13 cellular contexts compared by ENCODE assay signal in the genomic region with DNA sequence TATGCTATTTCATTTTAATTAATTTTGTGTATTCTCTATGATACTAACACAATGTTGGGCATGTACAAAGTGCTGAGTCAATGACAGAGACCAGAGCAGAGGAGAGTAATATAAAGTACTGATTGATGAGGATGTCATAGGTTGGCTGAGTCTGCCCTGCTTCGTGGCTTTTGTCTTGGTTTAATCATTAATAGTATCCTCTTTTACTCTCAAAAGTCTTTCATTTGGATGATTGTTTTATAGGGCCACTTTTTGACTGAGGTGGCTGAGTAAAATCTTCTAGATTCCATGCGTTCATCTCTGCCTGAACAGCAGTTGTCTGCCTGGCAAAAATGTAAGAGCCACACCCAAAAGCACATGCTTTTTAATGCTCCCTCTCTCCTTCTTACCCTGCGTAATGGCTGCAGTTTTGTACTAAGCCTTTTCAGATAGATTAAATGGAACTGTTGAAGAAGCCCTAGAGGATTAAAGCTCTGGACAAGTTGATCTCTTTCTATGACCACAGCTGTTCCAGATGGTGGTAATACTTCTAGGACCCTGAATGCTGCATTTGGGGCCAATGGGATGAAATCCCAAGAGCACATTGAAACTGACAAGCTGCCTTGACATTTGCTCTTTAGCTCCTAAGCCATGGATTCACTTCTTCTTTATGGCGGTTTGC. TPM values are rescaled to one million over a fixed set of nuclear protein-coding genes. Genes with fewer than 3 reads are reported as not detected.
DNase-seq lines count a peak whose midpoint lies in the region; ATAC-seq, FAIRE-seq and TF ChIP-seq lines count a peak whose summit lies in the region.
"Had no signal": no experiment of that assay in that cellular context is flagged by ENCODE, and none has a peak within 500 bp of the region (broad histone marks: within the 10 kb centered on the region; RNA-seq: fewer than 3 reads in every experiment).

No MANE protein-coding gene starts in this region.

- H3K9ac ChIP-seq in PC-3 (ENCODE audit: low read length): no peak overlapping the region
- H3K9ac ChIP-seq in neural progenitor cell: no peak overlapping the region

- H3K4me1 ChIP-seq in PC-3 (ENCODE audit: insufficient read depth, low read length) (peaks cover 15% of the 10 kb centered on the region), neural progenitor cell (peaks cover 26% of the 10 kb centered on the region), left lung (no peaks in the 10 kb centered on the region)

- no peaks in the 10 kb centered on the region for H3K27me3 Mint-ChIP-seq in neural progenitor cell (ENCODE audit: insufficient read depth, low read depth)
- H3K27me3 Mint-ChIP-seq: activated CD4-positive, alpha-beta T cell treated with anti-CD3 and anti-CD28 coated beads for 36 hours had no signal

- no peaks in the 10 kb centered on the region for H3K79me2 ChIP-seq in PC-3 (ENCODE audit: low read length)
- H3K79me2 ChIP-seq in neural progenitor cell (ENCODE audit: low read depth): peaks cover 88% of the 10 kb centered on the region

- no peaks in the 10 kb centered on the region for H3K36me3 ChIP-seq in PC-3 (ENCODE audit: low read depth, low read length)
- H3K36me3 ChIP-seq in neural progenitor cell: peaks cover 9% of the 10 kb centered on the region
- no peaks in the 10 kb centered on the region for H3K36me3 ChIP-seq in left lung
- H3K36me3 ChIP-seq: neutrophil had no signal

- H3K4me1 Mint-ChIP-seq in neural progenitor cell: peaks cover 10% of the 10 kb centered on the region

- H3K27me3 ChIP-seq in PC-3 (ENCODE audit: low read length) (no peaks in the 10 kb centered on the region), neural progenitor cell (no peaks in the 10 kb centered on the region), left lung (no peaks in the 10 kb centered on the region)
- H3K27me3 ChIP-seq: neutrophil had no signal

- FAIRE-seq in D721Med (lab: Jason Lieb, UNC): peak; percentile 66

- intact Hi-C loops in PC-3 (cut with micrococcal nuclease): loop anchor here (5.0 kb wide), 1 partner anchor 137 kb away; no protein-coding TSS in a partner anchor
- intact Hi-C loops in left lung (cut with DNase I): no loop called here

- H3F3A ChIP-seq in PC-3 (ENCODE audit: low read length, unreplicated experiment) (no peaks in the 10 kb centered on the region), neural progenitor cell (ENCODE audit: low read depth) (peaks cover 22% of the 10 kb centered on the region)

- no peaks in the 10 kb centered on the region for H3K9me2 ChIP-seq in PC-3 (replicated peaks; ENCODE audit: low read length)

- H3K27ac Mint-ChIP-seq in neural progenitor cell: peak overlapping the region; percentile 83
- H3K27ac Mint-ChIP-seq: activated CD4-positive, alpha-beta T cell treated with anti-CD3 and anti-CD28 coated beads for 36 hours; activated T-cell treated with anti-CD3 and anti-CD28 coated beads, Interleukin-2, amount 50 U/mL, for 72 hours had no signal

- H2AFZ ChIP-seq in PC-3 (ENCODE audit: low read length) (peak overlapping the region; percentile 16; the same call in 1 of the 2 replicates), neural progenitor cell (replicated peaks) (no peak overlapping the region)

- TF ChIP-seq CTCF in D721Med (IDR thresholded peaks at IDR 0.05; ENCODE audit: insufficient read depth, missing control alignments) (no peak), PC-3 (conservative IDR thresholded peaks at IDR 0.05; ENCODE audit: low read depth, low read length) (no peak), fibroblast of mammary gland (conservative IDR thresholded peaks at IDR 0.05; ENCODE audit: control insufficient read depth, insufficient read depth, low read depth, low read length) (no peak), neural progenitor cell (IDR thresholded peaks at IDR 0.05) (no peak), left lung (IDR thresholded peaks at IDR 0.05) (no peak)

- H3K9me3 ChIP-seq in PC-3 (ENCODE audit: low read length) (no peaks in the 10 kb centered on the region), neural progenitor cell (ENCODE audit: low read depth) (no peaks in the 10 kb centered on the region), left lung (no peaks in the 10 kb centered on the region)
- H3K9me3 ChIP-seq: neutrophil had no signal

- no peak overlapping the region for H3K4me3 Mint-ChIP-seq in neural progenitor cell
- H3K4me3 Mint-ChIP-seq: activated CD4-positive, alpha-beta T cell treated with anti-CD3 and anti-CD28 coated beads for 36 hours; activated T-cell treated with anti-CD3 and anti-CD28 coated beads, Interleukin-2, amount 50 U/mL, for 72 hours had no signal

- H3K9me3 Mint-ChIP-seq in neural progenitor cell: peaks cover 6% of the 10 kb centered on the region
- H3K9me3 Mint-ChIP-seq: activated T-cell treated with anti-CD3 and anti-CD28 coated beads, Interleukin-2, amount 50 U/mL, for 72 hours had no signal

- POLR2A ChIA-PET in PC-3 (lab: Charles Lee; ENCODE audit: unreplicated experiment): interaction anchor here (0.6 kb wide), 1 partner anchor 36 kb away, joined by 3 read pairs; no protein-coding TSS in a partner anchor

- H3K4me2 ChIP-seq in PC-3 (ENCODE audit: low read length): 0 out of 2 replicates have a peak overlapping the region, but pooled peaks have one; percentile 2
- H3K4me2 ChIP-seq in neural progenitor cell: peak overlapping the region; percentile 39

- H3K27ac ChIP-seq in PC-3 (ENCODE audit: low read length) (0 out of 2 replicates have a peak overlapping the region, but pooled peaks have one; percentile 5), neural progenitor cell (peak overlapping the region; percentile 72), left lung (no peak overlapping the region)
- H3K27ac ChIP-seq: neutrophil had no signal

- CTCF ChIA-PET in PC-3 (lab: Charles Lee): no interaction called here

- H3K4me3 ChIP-seq in PC-3 (ENCODE audit: low read length) (no peak overlapping the region), fibroblast of mammary gland (ENCODE audit: control insufficient read depth, low read depth, low read length) (no peak overlapping the region), neural progenitor cell (no peak overlapping the region), left lung (no peak overlapping the region)

- ATAC-seq in PC-3 (peak; percentile 44), HG03457 (IDR thresholded peaks at IDR 0.05; ENCODE audit: unreplicated experiment) (no peak), left lung (no peak)
- ATAC-seq: activated CD4-positive, alpha-beta T cell treated with anti-CD3 and anti-CD28 coated beads for 36 hours; activated T-cell treated with anti-CD3 and anti-CD28 coated beads, Interleukin-2, amount 50 U/mL, for 72 hours had no signal

- peak; percentile 55 for DNase-seq in D721Med (ENCODE audit: insufficient read length, low spot score)
- DNase-seq in PC-3: no peak
- peak; percentile 20 for DNase-seq in fibroblast of mammary gland (ENCODE audit: low read depth)
- DNase-seq in neural progenitor cell (ENCODE audit: low spot score): peak; percentile 58
- DNase-seq in AML-193 (lab: John Stamatoyannopoulos, UW): no peak
- no peak for DNase-seq in GM19240 (ENCODE audit: insufficient read length, low spot score)
- DNase-seq in left lung: no peak
- DNase-seq: activated CD4-positive, alpha-beta T cell treated with anti-CD3 and anti-CD28 coated beads for 36 hours; activated T-cell treated with anti-CD3 and anti-CD28 coated beads, Interleukin-2, amount 50 U/mL, for 72 hours; amniotic stem cell; DMS153 had no signal

- H3K36me3 Mint-ChIP-seq in neural progenitor cell: peaks cover 31% of the 10 kb centered on the region

- H4K20me1 ChIP-seq in PC-3 (ENCODE audit: low read length) (no peaks in the 10 kb centered on the region), neural progenitor cell (ENCODE audit: low read depth) (peaks cover 20% of the 10 kb centered on the region)

- BruUV-seq in PC-3 (replicated peaks; lab: Mats Ljungman, UMichigan): no TSS peak

RNA-seq across cellular contexts. Expression of a gene that starts 59.8 kb away (rescaled TPM):
- total RNA-seq in PC-3 (2014; rRNA removed) (8.4 and 12.2 TPM in 2 replicates), neural progenitor cell (ENCODE audit: low replicate concordance) (57.2 and 101 TPM in 2 replicates), left lung (10 to 100 TPM in 1 of 2 donors, 1 to 10 TPM in 1; 7.2 to 10.9 TPM)

Comparison
In these comparisons a context has a peak if more than half of its experiments do, and no peak if none do; other contexts are left out.
1. DNase-seq: peak in D721Med (single experiment), fibroblast of mammary gland (single experiment) and neural progenitor cell (single experiment); none in PC-3 (single experiment), AML-193 (0 of 2), GM19240 (single experiment) and left lung (0 of 2).
2. H3K27ac ChIP-seq: peak in PC-3 (single experiment) and neural progenitor cell (single experiment); none in left lung (0 of 2).